In genomic region chr20:44884907-44885391, GRCh38 we compare ENCODE assay signal across 1 cellular context.
A peak's percentile ranks its signal among the peaks of the same experiment; 100 is the strongest.
TF ChIP-seq lines count a peak whose summit lies in the region.

No MANE protein-coding gene starts in this region.

TF ChIP-seq in HepG2, 621 proteins besides CTCF, POLR2A, EP300 and RAD21 (continued from another document and continues in another):
- TF ChIP-seq ZNF639 (CRISPR knock-in tag; conservative IDR thresholded peaks at IDR 0.05) (no peak), ZBTB7A (CRISPR knock-in tag; IDR thresholded peaks at IDR 0.05) (no peak), PTBP1 (IDR thresholded peaks at IDR 0.05; ENCODE audit: low read depth, low read length, poor library complexity, severe bottlenecking) (no peak), GFI1 (CRISPR knock-in tag; IDR thresholded peaks at IDR 0.05; ENCODE audit: borderline replicate concordance) (0 out of 2 replicates have a peak, but pooled peaks have one; percentile 12), HNF1A (IDR thresholded peaks at IDR 0.05; ENCODE audit: low read depth) (no peak), HNF1A (CRISPR knock-in tag; IDR thresholded peaks at IDR 0.05; ENCODE audit: borderline replicate concordance) (no peak), ZNF354B (CRISPR knock-in tag; IDR thresholded peaks at IDR 0.05) (no peak), SP140L (CRISPR knock-in tag; IDR thresholded peaks at IDR 0.05; ENCODE audit: borderline replicate concordance) (no peak), RXRB (CRISPR knock-in tag; IDR thresholded peaks at IDR 0.05; ENCODE audit: borderline replicate concordance) (no peak; the same call in 1 of the 2 replicates), ZNF678 (CRISPR knock-in tag; IDR thresholded peaks at IDR 0.05) (0 out of 2 replicates have a peak, but pooled peaks have one; percentile 66), ZFP90 (CRISPR knock-in tag; IDR thresholded peaks at IDR 0.05; ENCODE audit: borderline replicate concordance) (0 out of 2 replicates have a peak, but pooled peaks have one; percentile 11), SP5 (CRISPR knock-in tag; IDR thresholded peaks at IDR 0.05; ENCODE audit: borderline replicate concordance, low read depth) (no peak), HHEX (CRISPR knock-in tag; IDR thresholded peaks at IDR 0.05) (no peak), E2F5 (CRISPR knock-in tag; conservative IDR thresholded peaks at IDR 0.05) (no peak), AHDC1 (CRISPR knock-in tag; IDR thresholded peaks at IDR 0.05; ENCODE audit: borderline replicate concordance) (no peak), JUNB (CRISPR knock-in tag; IDR thresholded peaks at IDR 0.05; ENCODE audit: borderline replicate concordance) (no peak), ZNF382 (CRISPR knock-in tag; IDR thresholded peaks at IDR 0.05; ENCODE audit: borderline replicate concordance) (no peak), SAP130 (CRISPR knock-in tag; IDR thresholded peaks at IDR 0.05; ENCODE audit: low read depth) (no peak), NBN (conservative IDR thresholded peaks at IDR 0.05) (no peak), PAWR (CRISPR knock-in tag; IDR thresholded peaks at IDR 0.05; ENCODE audit: borderline replicate concordance) (0 out of 2 replicates have a peak, but pooled peaks have one; percentile 43), ZNF12 (CRISPR knock-in tag; IDR thresholded peaks at IDR 0.05) (0 out of 2 replicates have a peak, but pooled peaks have one; percentile 25), ZNF703 (CRISPR knock-in tag; IDR thresholded peaks at IDR 0.05; ENCODE audit: borderline replicate concordance) (no peak), ARID2 (CRISPR knock-in tag; IDR thresholded peaks at IDR 0.05; ENCODE audit: borderline replicate concordance) (no peak), KLF15 (CRISPR knock-in tag; IDR thresholded peaks at IDR 0.05; ENCODE audit: borderline replicate concordance) (no peak), ATM (IDR thresholded peaks at IDR 0.05; ENCODE audit: borderline replicate concordance) (no peak), RFX1 (IDR thresholded peaks at IDR 0.05) (no peak)
- TF ChIP-seq, protein P1, sequence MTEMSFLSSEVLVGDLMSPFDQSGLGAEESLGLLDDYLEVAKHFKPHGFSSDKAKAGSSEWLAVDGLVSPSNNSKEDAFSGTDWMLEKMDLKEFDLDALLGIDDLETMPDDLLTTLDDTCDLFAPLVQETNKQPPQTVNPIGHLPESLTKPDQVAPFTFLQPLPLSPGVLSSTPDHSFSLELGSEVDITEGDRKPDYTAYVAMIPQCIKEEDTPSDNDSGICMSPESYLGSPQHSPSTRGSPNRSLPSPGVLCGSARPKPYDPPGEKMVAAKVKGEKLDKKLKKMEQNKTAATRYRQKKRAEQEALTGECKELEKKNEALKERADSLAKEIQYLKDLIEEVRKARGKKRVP (CRISPR knock-in tag; IDR thresholded peaks at IDR 0.05), result no peak
- TF ChIP-seq, protein P2, sequence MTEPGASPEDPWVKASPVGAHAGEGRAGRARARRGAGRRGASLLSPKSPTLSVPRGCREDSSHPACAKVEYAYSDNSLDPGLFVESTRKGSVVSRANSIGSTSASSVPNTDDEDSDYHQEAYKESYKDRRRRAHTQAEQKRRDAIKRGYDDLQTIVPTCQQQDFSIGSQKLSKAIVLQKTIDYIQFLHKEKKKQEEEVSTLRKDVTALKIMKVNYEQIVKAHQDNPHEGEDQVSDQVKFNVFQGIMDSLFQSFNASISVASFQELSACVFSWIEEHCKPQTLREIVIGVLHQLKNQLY (CRISPR knock-in tag; IDR thresholded peaks at IDR 0.05), result no peak
- TF ChIP-seq, protein P3, sequence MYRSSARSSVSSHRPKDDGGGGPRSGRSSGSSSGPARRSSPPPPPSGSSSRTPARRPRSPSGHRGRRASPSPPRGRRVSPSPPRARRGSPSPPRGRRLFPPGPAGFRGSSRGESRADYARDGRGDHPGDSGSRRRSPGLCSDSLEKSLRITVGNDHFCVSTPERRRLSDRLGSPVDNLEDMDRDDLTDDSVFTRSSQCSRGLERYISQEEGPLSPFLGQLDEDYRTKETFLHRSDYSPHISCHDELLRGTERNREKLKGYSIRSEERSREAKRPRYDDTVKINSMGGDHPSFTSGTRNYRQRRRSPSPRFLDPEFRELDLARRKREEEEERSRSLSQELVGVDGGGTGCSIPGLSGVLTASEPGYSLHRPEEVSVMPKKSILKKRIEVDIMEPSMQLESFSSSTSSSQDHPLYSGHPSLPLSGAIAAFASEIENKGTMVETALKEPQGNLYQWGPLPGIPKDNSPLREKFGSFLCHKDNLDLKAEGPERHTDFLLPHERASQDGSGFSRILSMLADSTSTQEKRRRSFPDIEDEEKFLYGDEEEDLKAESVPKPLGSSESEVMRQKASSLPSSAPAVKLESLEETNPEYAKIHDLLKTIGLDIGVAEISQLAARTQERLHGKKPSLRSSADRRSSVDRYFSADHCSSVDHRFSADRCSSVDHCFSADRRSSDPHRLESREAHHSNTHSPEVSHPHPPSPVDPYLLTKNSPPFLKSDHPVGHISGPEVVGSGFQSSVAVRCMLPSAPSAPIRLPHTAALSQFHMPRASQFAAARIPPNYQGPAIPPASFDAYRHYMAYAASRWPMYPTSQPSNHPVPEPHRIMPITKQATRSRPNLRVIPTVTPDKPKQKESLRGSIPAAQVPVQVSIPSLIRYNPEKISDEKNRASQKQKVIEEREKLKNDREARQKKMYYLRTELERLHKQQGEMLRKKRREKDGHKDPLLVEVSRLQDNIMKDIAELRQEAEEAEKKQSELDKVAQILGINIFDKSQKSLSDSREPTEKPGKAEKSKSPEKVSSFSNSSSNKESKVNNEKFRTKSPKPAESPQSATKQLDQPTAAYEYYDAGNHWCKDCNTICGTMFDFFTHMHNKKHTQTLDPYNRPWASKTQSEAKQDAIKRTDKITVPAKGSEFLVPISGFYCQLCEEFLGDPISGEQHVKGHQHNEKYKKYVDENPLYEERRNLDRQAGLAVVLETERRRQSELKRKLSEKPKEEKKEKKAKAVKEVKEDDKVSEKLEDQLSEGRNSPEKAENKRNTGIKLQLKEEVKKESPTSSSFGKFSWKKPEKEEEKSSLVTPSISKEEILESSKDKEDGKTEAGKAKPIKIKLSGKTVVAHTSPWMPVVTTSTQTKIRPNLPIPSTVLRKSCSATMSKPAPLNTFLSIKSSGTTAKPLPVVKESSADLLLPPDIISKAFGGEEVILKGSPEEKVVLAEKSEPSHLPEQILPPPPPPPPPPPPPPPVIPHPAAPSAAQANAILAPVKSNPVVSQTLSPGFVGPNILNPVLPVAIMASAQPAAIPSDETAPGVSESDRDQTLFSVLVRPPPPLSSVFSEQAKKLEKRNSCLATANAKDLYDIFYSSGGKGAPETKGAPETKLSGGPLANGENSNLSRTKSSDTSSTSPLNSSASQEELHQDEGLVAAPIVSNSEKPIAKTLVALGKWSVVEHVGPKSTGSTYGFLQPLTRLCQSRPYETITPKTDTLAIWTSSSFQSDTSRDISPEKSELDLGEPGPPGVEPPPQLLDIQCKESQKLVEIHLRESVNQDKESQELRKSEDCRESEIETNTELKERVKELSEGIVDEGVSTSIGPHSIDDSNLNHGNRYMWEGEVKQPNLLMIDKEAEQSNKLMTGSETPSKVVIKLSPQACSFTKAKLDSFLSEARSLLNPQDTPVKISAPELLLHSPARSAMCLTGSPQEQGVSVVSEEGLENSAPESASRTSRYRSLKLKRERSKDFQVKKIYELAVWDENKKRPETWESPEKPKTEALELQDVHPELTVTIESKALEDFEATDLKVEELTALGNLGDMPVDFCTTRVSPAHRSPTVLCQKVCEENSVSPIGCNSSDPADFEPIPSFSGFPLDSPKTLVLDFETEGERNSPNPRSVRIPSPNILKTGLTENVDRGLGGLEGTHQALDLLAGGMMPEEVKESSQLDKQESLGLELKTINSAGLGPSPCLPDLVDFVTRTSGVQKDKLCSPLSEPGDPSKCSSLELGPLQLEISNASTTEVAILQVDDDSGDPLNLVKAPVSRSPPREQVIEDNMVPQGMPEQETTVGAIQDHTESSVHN (CRISPR knock-in tag; IDR thresholded peaks at IDR 0.05), result 0 out of 2 replicates have a peak, but pooled peaks have one; percentile 75
- TF ChIP-seq, protein P4, sequence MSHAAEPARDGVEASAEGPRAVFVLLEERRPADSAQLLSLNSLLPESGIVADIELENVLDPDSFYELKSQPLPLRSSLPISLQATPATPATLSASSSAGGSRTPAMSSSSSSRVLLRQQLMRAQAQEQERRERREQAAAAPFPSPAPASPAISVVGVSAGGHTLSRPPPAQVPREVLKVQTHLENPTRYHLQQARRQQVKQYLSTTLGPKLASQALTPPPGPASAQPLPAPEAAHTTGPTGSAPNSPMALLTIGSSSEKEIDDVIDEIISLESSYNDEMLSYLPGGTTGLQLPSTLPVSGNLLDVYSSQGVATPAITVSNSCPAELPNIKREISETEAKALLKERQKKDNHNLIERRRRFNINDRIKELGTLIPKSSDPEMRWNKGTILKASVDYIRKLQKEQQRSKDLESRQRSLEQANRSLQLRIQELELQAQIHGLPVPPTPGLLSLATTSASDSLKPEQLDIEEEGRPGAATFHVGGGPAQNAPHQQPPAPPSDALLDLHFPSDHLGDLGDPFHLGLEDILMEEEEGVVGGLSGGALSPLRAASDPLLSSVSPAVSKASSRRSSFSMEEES (CRISPR knock-in tag; IDR thresholded peaks at IDR 0.05), result no peak
